ENCODE assay signal across 8 cellular contexts in genomic region chr15:84716036-84716732, GRCh38. TPM values are rescaled to one million over a fixed set of nuclear protein-coding genes. Genes with fewer than 3 reads are reported as not detected.
DNase-seq lines count a peak whose midpoint lies in the region; ATAC-seq lines count a peak whose summit lies in the region.

SEC11A (minus strand) TSS chr15:84716139; CDS start chr15:84716075, 64 bp downstream.

- DNase-seq in NCI-H69 (lab: John Stamatoyannopoulos, UW): peak; percentile 91
- peak; percentile 89 for DNase-seq in activated CD4-positive, alpha-beta T cell treated with anti-CD3 and anti-CD28 coated beads, Interleukin-2, amount 50 U/mL, for 1 hour
- DNase-seq in dedifferentiated amniotic fluid mesenchymal stem cell (ENCODE audit: extremely low spot score): peak; percentile 92
- DNase-seq in left lobe of liver (ENCODE audit: low spot score): peak; percentile 97
- peak; percentile 81 for DNase-seq in stimulated activated CD4-positive, alpha-beta T cell treated with anti-CD3 and anti-CD28 coated beads, Interleukin-2, amount 100 ng/mL, for 4 hours (ENCODE audit: low read depth)

- peak within 1 kb of the TSS; percentile 88 for H3K9ac ChIP-seq in BLaER1

- H3K4me2 ChIP-seq in BLaER1: peak within 1 kb of the TSS; percentile 91

- peak within 1 kb of the TSS; percentile 97 for H3K4me3 ChIP-seq in BLaER1

- peaks cover 43% of the 10 kb centered on the region for H4K20me1 ChIP-seq in BLaER1

- H3K27me3 ChIP-seq in BLaER1: no peaks in the 10 kb centered on the region

- ATAC-seq in GM19328 (IDR thresholded peaks at IDR 0.05; ENCODE audit: unreplicated experiment) (peak; percentile 92), HG03520 (IDR thresholded peaks at IDR 0.05; ENCODE audit: unreplicated experiment) (peak; percentile 88), left lobe of liver (peak; percentile 96)

- peaks cover 27% of the 10 kb centered on the region for H3K4me1 ChIP-seq in BLaER1

- peaks cover 9% of the 10 kb centered on the region for H3K36me3 ChIP-seq in BLaER1

- H3K27ac ChIP-seq in BLaER1: peak within 1 kb of the TSS; percentile 76

- no peaks in the 10 kb centered on the region for H3K9me3 ChIP-seq in BLaER1

RNA-seq across cellular contexts. Expression of gene SEC11A, which starts in this region (rescaled TPM):
- 59.0 TPM for total RNA-seq in left lobe of liver

Comparison
In these comparisons a context has a peak if more than half of its experiments do, and no peak if none do; other contexts are left out.
1. Peak in every context shown above with its lines: DNase-seq, ATAC-seq, H3K4me3 ChIP-seq and H3K27ac ChIP-seq.